12 cellular contexts compared by ENCODE assay signal in the genomic region with DNA sequence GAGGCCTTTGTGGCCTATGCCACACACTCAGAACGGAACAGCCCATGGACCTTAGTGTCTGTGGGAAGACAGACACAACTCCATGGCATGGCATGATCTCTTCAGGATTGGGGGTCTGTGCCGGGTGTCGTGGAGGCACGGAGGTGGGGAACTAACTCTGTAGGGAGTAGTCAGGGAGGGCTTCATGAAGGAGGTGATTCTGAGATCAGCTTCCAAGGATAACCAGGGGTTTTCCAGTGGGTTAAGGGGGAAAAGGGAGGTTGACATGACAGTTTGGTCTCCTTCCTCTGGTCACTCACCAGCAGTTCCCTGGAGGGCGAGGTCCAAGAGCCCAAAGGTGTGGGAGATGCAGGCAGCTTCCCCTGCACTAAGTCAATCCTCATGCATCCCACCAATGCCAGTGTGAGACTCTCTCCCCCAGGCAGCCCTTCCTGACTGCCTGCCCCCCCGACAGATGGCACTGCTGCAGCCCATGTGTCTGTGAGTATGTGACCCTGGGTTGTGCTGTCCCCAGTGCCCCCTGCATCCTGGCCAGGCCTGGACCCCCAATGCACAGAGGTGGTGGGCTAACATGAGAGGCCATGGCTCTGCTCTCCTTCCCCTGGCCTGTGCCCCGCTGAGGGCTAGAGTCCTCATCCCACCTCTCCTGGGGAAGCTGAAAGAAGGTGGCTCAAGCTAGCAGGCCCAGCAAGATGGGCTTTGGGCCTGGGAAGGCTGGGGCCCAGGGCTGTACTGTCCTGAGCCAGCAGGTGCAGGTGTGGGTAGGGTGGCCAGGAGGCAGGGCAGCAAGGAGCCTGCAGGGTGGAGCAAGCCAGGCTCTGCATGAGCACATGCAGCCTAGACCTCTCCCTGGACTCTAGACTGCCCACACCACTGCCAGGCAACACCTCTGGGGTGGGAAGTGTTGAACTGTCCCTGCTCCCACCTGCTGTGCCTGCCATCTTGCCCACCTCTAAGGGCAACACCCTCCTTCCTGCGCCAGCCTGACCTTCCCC. TPM values are rescaled to one million over a fixed set of nuclear protein-coding genes. Genes with fewer than 3 reads are reported as not detected.
A peak's percentile ranks its signal among the peaks of the same experiment; 100 is the strongest.
DNase-seq lines count a peak whose midpoint lies in the region; ATAC-seq and TF ChIP-seq lines count a peak whose summit lies in the region.
"Had no signal": no experiment of that assay in that cellular context is flagged by ENCODE, and none has a peak within 500 bp of the region (broad histone marks: within the 10 kb centered on the region; RNA-seq: fewer than 3 reads in every experiment).

No MANE protein-coding gene starts in this region.

- no peaks in the 10 kb centered on the region for H4K20me1 ChIP-seq in PC-9 (ENCODE audit: insufficient read depth)

- peaks cover 2% of the 10 kb centered on the region for H3K27me3 Mint-ChIP-seq in activated naive CD8-positive, alpha-beta T cell
- H3K27me3 Mint-ChIP-seq in activated naive CD8-positive, alpha-beta T cell treated with anti-CD3 and anti-CD28 coated beads, Interleukin-2, amount 50 U/mL, for 24 hours = peaks cover 24% of the 10 kb centered on the region

- H3K27ac ChIP-seq in body of pancreas (no peak overlapping the region), PC-9 (no peak overlapping the region), gastroesophageal sphincter (no peak overlapping the region)
- H3K27ac ChIP-seq: HL-60, SJSA1 had no signal

- peaks cover 17% of the 10 kb centered on the region for H3K4me1 ChIP-seq in body of pancreas
- peaks cover 6% of the 10 kb centered on the region for H3K4me1 ChIP-seq in mucosa of descending colon (ENCODE audit: low read depth)
- no peaks in the 10 kb centered on the region for H3K4me1 ChIP-seq in PC-9 (replicated peaks; ENCODE audit: insufficient read depth)
- H3K4me1 ChIP-seq in gastroesophageal sphincter = peaks cover 0 to 20% (median 9%) of the 10 kb centered on the region in 3 donors
- H3K4me1 ChIP-seq: SJSA1 had no signal

- CTCF ChIA-PET in PC-9 (lab: Charles Lee) = no interaction called here

- H3K27ac Mint-ChIP-seq in activated naive CD8-positive, alpha-beta T cell = no peak overlapping the region
- H3K27ac Mint-ChIP-seq in activated naive CD8-positive, alpha-beta T cell treated with anti-CD3 and anti-CD28 coated beads, Interleukin-2, amount 50 U/mL, for 24 hours = no peak overlapping the region

- H3K9me3 Mint-ChIP-seq in activated naive CD8-positive, alpha-beta T cell (ENCODE audit: low read depth) = no peaks in the 10 kb centered on the region
- H3K9me3 Mint-ChIP-seq in activated naive CD8-positive, alpha-beta T cell treated with anti-CD3 and anti-CD28 coated beads, Interleukin-2, amount 50 U/mL, for 24 hours = no peaks in the 10 kb centered on the region

- peaks cover 0 to 7% of the 10 kb centered on the region in 2 donors for H3K27me3 ChIP-seq in body of pancreas
- H3K27me3 ChIP-seq in PC-9 (ENCODE audit: insufficient read depth, low read depth) = peaks cover 15% of the 10 kb centered on the region
- H3K27me3 ChIP-seq in gastroesophageal sphincter = peaks cover 50% of the 10 kb centered on the region

- no peak for TF ChIP-seq POLR2A in body of pancreas (IDR thresholded peaks at IDR 0.05)
- no peak for TF ChIP-seq POLR2A in gastroesophageal sphincter (IDR thresholded peaks at IDR 0.05)

- H3K79me2 ChIP-seq in PC-9 (ENCODE audit: low read depth) = no peaks in the 10 kb centered on the region

- intact Hi-C loops in body of pancreas (cut with DNase I) (no loop called here), mucosa of descending colon (cut with DNase I, micrococcal nuclease) (no loop called here), PC-9 (cut with micrococcal nuclease; ENCODE audit: unreplicated experiment) (no loop called here)

- H3K4me1 Mint-ChIP-seq in activated naive CD8-positive, alpha-beta T cell (ENCODE audit: low read depth) = peaks cover 45% of the 10 kb centered on the region
- peaks cover 57% of the 10 kb centered on the region for H3K4me1 Mint-ChIP-seq in activated naive CD8-positive, alpha-beta T cell treated with anti-CD3 and anti-CD28 coated beads, Interleukin-2, amount 50 U/mL, for 24 hours

- H3K36me3 Mint-ChIP-seq in activated naive CD8-positive, alpha-beta T cell = no peaks in the 10 kb centered on the region
- H3K36me3 Mint-ChIP-seq in activated naive CD8-positive, alpha-beta T cell treated with anti-CD3 and anti-CD28 coated beads, Interleukin-2, amount 50 U/mL, for 24 hours (ENCODE audit: low read depth) = no peaks in the 10 kb centered on the region

- peak overlapping the region; percentile 30 for H3K4me3 Mint-ChIP-seq in activated naive CD8-positive, alpha-beta T cell
- H3K4me3 Mint-ChIP-seq in activated naive CD8-positive, alpha-beta T cell treated with anti-CD3 and anti-CD28 coated beads, Interleukin-2, amount 50 U/mL, for 24 hours = no peak overlapping the region

- WGBS in body of pancreas, 2 donors = 86 to 88% methylated on average over 5 to 7 of the region's 8 CpGs
- 80 to 100% methylated on average over 1 to 2 of the region's 8 CpGs for WGBS in gastroesophageal sphincter (ENCODE audit: low coverage in 1 of 2), 2 donors

- no peaks in the 10 kb centered on the region for H3K9me2 ChIP-seq in PC-9 (ENCODE audit: insufficient read depth)

- no peak overlapping the region for H3K4me3 ChIP-seq in body of pancreas
- H3K4me3 ChIP-seq in mucosa of descending colon = no peak overlapping the region
- H3K4me3 ChIP-seq in PC-9 = no peak overlapping the region
- no peak overlapping the region for H3K4me3 ChIP-seq in gastroesophageal sphincter
- H3K4me3 ChIP-seq: lung, SJSA1 had no signal

- H3F3A ChIP-seq in PC-9 (ENCODE audit: insufficient read depth, low read depth) = no peaks in the 10 kb centered on the region

- no peak overlapping the region for H2AFZ ChIP-seq in PC-9

- ATAC-seq in activated naive CD8-positive, alpha-beta T cell treated with anti-CD3 and anti-CD28 coated beads, Interleukin-2, amount 50 U/mL, for 24 hours = no peak
- ATAC-seq in body of pancreas (no peak), mucosa of descending colon (no peak), gastroesophageal sphincter (no peak)

- TF ChIP-seq CTCF in body of pancreas (IDR thresholded peaks at IDR 0.05) = no peak
- no peak for TF ChIP-seq CTCF in mucosa of descending colon (IDR thresholded peaks at IDR 0.05)
- no peak for TF ChIP-seq CTCF in PC-9 (conservative IDR thresholded peaks at IDR 0.05)
- no peak for TF ChIP-seq CTCF in gastroesophageal sphincter (IDR thresholded peaks at IDR 0.05)

- H3K4me2 ChIP-seq in PC-9 = no peak overlapping the region

- POLR2A ChIA-PET in PC-9 (lab: Charles Lee; ENCODE audit: unreplicated experiment) = no interaction called here

- no peaks in the 10 kb centered on the region for H3K36me3 ChIP-seq in body of pancreas (replicated peaks in 1 of 2; ENCODE audit: insufficient read depth in 1 of 2, low read depth in 2 of 2)
- no peaks in the 10 kb centered on the region for H3K36me3 ChIP-seq in mucosa of descending colon (ENCODE audit: low read depth)
- no peaks in the 10 kb centered on the region for H3K36me3 ChIP-seq in PC-9 (ENCODE audit: low read depth)
- H3K36me3 ChIP-seq in gastroesophageal sphincter = no peaks in the 10 kb centered on the region
- H3K36me3 ChIP-seq: SJSA1 had no signal

- H3K9me3 ChIP-seq in body of pancreas (no peaks in the 10 kb centered on the region), mucosa of descending colon (no peaks in the 10 kb centered on the region), PC-9 (ENCODE audit: insufficient read depth, low read depth) (no peaks in the 10 kb centered on the region), gastroesophageal sphincter (no peaks in the 10 kb centered on the region)
- H3K9me3 ChIP-seq: SJSA1 had no signal

- no peak for DNase-seq in activated naive CD8-positive, alpha-beta T cell treated with anti-CD3 and anti-CD28 coated beads, Interleukin-2, amount 50 U/mL, for 24 hours
- peak; percentile 0 to 7 (median 4) for DNase-seq in body of pancreas
- peak in 2 of 3 donors; percentile 14 to 24 for DNase-seq in mucosa of descending colon
- peak; percentile 37 for DNase-seq in ureter (ENCODE audit: low spot score)
- no peak for DNase-seq in COLO668 (lab: John Stamatoyannopoulos, UW; ENCODE audit: unreplicated experiment)
- DNase-seq in PC-9 = no peak
- DNase-seq: NCI-H526 had no signal

- no peak for TF ChIP-seq EP300 in gastroesophageal sphincter (IDR thresholded peaks at IDR 0.05)

- BruUV-seq in PC-9 (replicated peaks; lab: Mats Ljungman, UMichigan) = no TSS peak

RNA-seq across cellular contexts. Expression of a gene that starts 39.7 kb away (rescaled TPM):
- total RNA-seq in body of pancreas (1 to 10 TPM in 1 of 2 donors, under 1 TPM in 1; 0.66 to 2.6 TPM), mucosa of descending colon (1 to 10 TPM in 1 of 3 donors, under 1 TPM in 2; 0.43 to 1.2 (median 0.58) TPM), ureter (4.0 TPM), PC-9 (2021) (15.4 and 23.9 TPM in 2 replicates), gastroesophageal sphincter (1 to 10 TPM in 3 of 4 donors, under 1 TPM in 1; 0.81 to 3.6 (median 1.5) TPM)
- total RNA-seq: SJSA1 had no signal

Comparison
In these comparisons a context has a peak if more than half of its experiments do, and no peak if none do; other contexts are left out.
1. DNase-seq: peak in body of pancreas (4 of 4), mucosa of descending colon (2 of 3) and ureter (single experiment); none in activated naive CD8-positive, alpha-beta T cell treated with anti-CD3 and anti-CD28 coated beads, Interleukin-2, amount 50 U/mL, for 24 hours (single experiment), COLO668 (single experiment) and PC-9 (0 of 2).